In genomic region chr7:66740302-66740979, GRCh38 we compare ENCODE assay signal across 8 cellular contexts. TPM values are rescaled to one million over a fixed set of nuclear protein-coding genes. Genes with fewer than 3 reads are reported as not detected.
DNase-seq lines count a peak whose midpoint lies in the region; ATAC-seq and TF ChIP-seq lines count a peak whose summit lies in the region.

RABGEF1 (plus strand) TSS chr7:66740733; CDS start chr7:66771900, 31,167 bp downstream.

- CTCF ChIA-PET in Caco-2 (lab: Charles Lee) = no interaction called here

- H3K36me3 ChIP-seq in Caco-2 (ENCODE audit: control insufficient read depth, insufficient read depth, low read length) = peaks cover 3% of the 10 kb centered on the region; the same call in 1 of the 2 replicates

- DNase-seq in Caco-2 = peak; percentile 97 to 98
- DNase-seq in HUDEP-2 (lab: John Stamatoyannopoulos, UW; ENCODE audit: unreplicated experiment in 76 of 76) = peak; percentile 48 to 97 (median 92)
- DNase-seq in NOMO-1 treated with dmso at 0.1 percent for 144 hours (lab: John Stamatoyannopoulos, UW; ENCODE audit: unreplicated experiment) = peak; percentile 95
- DNase-seq in activated CD8-positive, alpha-beta memory T cell treated with anti-CD3 and anti-CD28 coated beads for 48 hours (ENCODE audit: low read depth in 2 of 3, low spot score in 2 of 3) = peak; percentile 94 to 98 (median 95)
- DNase-seq in effector memory CD8-positive, alpha-beta T cell = peak; percentile 96 to 98 (median 97)
- DNase-seq in memory B cell (ENCODE audit: low spot score in 2 of 2) = peak; percentile 93 to 95
- peak; percentile 97 for DNase-seq in stimulated activated CD8-positive, alpha-beta memory T cell treated with anti-CD3 and anti-CD28 coated beads, Interleukin-12 subunit alpha, Interleukin-12 subunit beta, amount 100 ng/mL, for 1 hour (ENCODE audit: low read depth)

- H3K4me3 Mint-ChIP-seq in Caco-2 (ENCODE audit: unreplicated experiment) = peak within 1 kb of the TSS; percentile 95
- peak within 1 kb of the TSS; percentile 95 to 97 for H3K4me3 Mint-ChIP-seq in effector memory CD8-positive, alpha-beta T cell
- H3K4me3 Mint-ChIP-seq in memory B cell = peak within 1 kb of the TSS; percentile 97

- no TSS peak for BruUV-seq in Caco-2 (replicated peaks; lab: Mats Ljungman, UMichigan)

- peaks cover 4% of the 10 kb centered on the region; the same call in 1 of the 2 replicates for H3K4me1 ChIP-seq in Caco-2

- TF ChIP-seq CTCF in Caco-2 (IDR thresholded peaks at IDR 0.05; ENCODE audit: insufficient read depth in 1 of 2, low read depth in 1 of 2, low read length in 1 of 2, severe bottlenecking in 1 of 2, unreplicated experiment in 1 of 2) = no peak

- peak within 1 kb of the TSS; percentile 100 for H3K4me3 ChIP-seq in Caco-2 (ENCODE audit: low read depth, low read length)

- H3K27ac Mint-ChIP-seq in Caco-2 (ENCODE audit: unreplicated experiment) = peak within 1 kb of the TSS; percentile 96
- H3K27ac Mint-ChIP-seq in effector memory CD8-positive, alpha-beta T cell = peak within 1 kb of the TSS; percentile 98 to 99
- peak within 1 kb of the TSS; percentile 98 for H3K27ac Mint-ChIP-seq in memory B cell

- 0 out of 2 replicates have a peak, but pooled peaks cover 3% of the 10 kb centered on the region for H3K9me3 ChIP-seq in Caco-2

- peaks cover 18% of the 10 kb centered on the region for H3K9me3 Mint-ChIP-seq in Caco-2 (ENCODE audit: unreplicated experiment)
- peaks cover 3 to 8% of the 10 kb centered on the region in 2 donors for H3K9me3 Mint-ChIP-seq in effector memory CD8-positive, alpha-beta T cell
- peaks cover 6% of the 10 kb centered on the region for H3K9me3 Mint-ChIP-seq in memory B cell

- no peaks in the 10 kb centered on the region for H3K27me3 Mint-ChIP-seq in Caco-2 (ENCODE audit: insufficient read depth, unreplicated experiment)
- no peaks in the 10 kb centered on the region for H3K27me3 Mint-ChIP-seq in effector memory CD8-positive, alpha-beta T cell
- no peaks in the 10 kb centered on the region for H3K27me3 Mint-ChIP-seq in memory B cell

- peaks cover 6% of the 10 kb centered on the region for H3K4me1 Mint-ChIP-seq in Caco-2 (ENCODE audit: low read depth, unreplicated experiment)
- peaks cover 30 to 43% of the 10 kb centered on the region in 2 donors for H3K4me1 Mint-ChIP-seq in effector memory CD8-positive, alpha-beta T cell (ENCODE audit: low read depth in 2 of 2)
- peaks cover 31% of the 10 kb centered on the region for H3K4me1 Mint-ChIP-seq in memory B cell

- intact Hi-C loops in Caco-2 (cut with micrococcal nuclease; ENCODE audit: unreplicated experiment) = loop anchor here (5.0 kb wide), 1 partner anchor 183 kb away; no protein-coding TSS in a partner anchor

- POLR2A ChIA-PET in Caco-2 (lab: Charles Lee) = interaction anchor here (0.6 to 1.6 kb wide), 6 partner anchors 35 to 258 kb away, joined by 4 to 10 read pairs (median 6); partner anchors contain the start of gene SBDS

- H3K27me3 ChIP-seq in Caco-2 (replicated peaks; ENCODE audit: control insufficient read depth, insufficient read depth, low read length) = no peaks in the 10 kb centered on the region

- ATAC-seq in GM21390 (IDR thresholded peaks at IDR 0.05; ENCODE audit: unreplicated experiment) (peak; percentile 81), memory B cell (ENCODE audit: low read depth) (peak; percentile 83)
- ATAC-seq in effector memory CD8-positive, alpha-beta T cell (replicated peaks) = peak; percentile 93

- H3K36me3 Mint-ChIP-seq in Caco-2 (ENCODE audit: insufficient read depth, unreplicated experiment) (peaks cover 50% of the 10 kb centered on the region), memory B cell (peaks cover 12% of the 10 kb centered on the region)
- H3K36me3 Mint-ChIP-seq in effector memory CD8-positive, alpha-beta T cell (ENCODE audit: insufficient read depth) = peaks cover 25% of the 10 kb centered on the region

RNA-seq across cellular contexts. Expression of gene RABGEF1, which starts in this region (rescaled TPM):
- 20.3 and 21.2 TPM in 2 replicates for total RNA-seq in Caco-2 (2022)

Comparison
In these comparisons a context has a peak if more than half of its experiments do, and no peak if none do; other contexts are left out.
1. Peak in every context shown above with its lines: DNase-seq, ATAC-seq and H3K4me3 ChIP-seq.